Comparison of ENCODE assay signal across 25 cellular contexts in genomic region chr1:163165119-163165518, GRCh38.
"Had no signal": no experiment of that assay in that cellular context is flagged by ENCODE, and none has a peak within 500 bp of the region (broad histone marks: within the 10 kb centered on the region; RNA-seq: fewer than 3 reads in every experiment).

No MANE protein-coding gene starts in this region.

- DNase-seq: cortex of kidney; dorsolateral prefrontal cortex; effector CD8-positive, alpha-beta T cell; foreskin melanocyte; head of caudate nucleus; kidney; left cardiac atrium; left ventricle myocardium inferior; lower lobe of right lung; naive B cell; psoas muscle; retina; right lobe of liver; spleen; stimulated activated CD4-positive, alpha-beta T cell treated with anti-CD3 and anti-CD28 coated beads, Interleukin-15, amount 100 ng/mL, for 24 hours; stimulated activated CD4-positive, alpha-beta T cell treated with anti-CD3 and anti-CD28 coated beads, Interleukin-1b, Interleukin-23, amount 100 ng/mL, for 48 hours; stimulated activated CD4-positive, alpha-beta T cell treated with anti-CD3 and anti-CD28 coated beads, Interleukin-4, amount 100 ng/mL, for 24 hours; testis; trophoblast cell; uterus had no signal

- H3K4me1 ChIP-seq: psoas muscle, right lobe of liver had no signal

- H3K36me3 ChIP-seq: lower lobe of right lung, right lobe of liver, spleen, uterus had no signal

- H3K4me2 ChIP-seq: hepatocyte had no signal

- H3K27ac ChIP-seq: dorsolateral prefrontal cortex, hepatocyte, lower lobe of right lung, psoas muscle, right lobe of liver, testis had no signal

- H3K36me3 Mint-ChIP-seq: memory B cell; naive B cell; stimulated activated memory B cell treated with anti-CD40 and anti-IgM and Interleukin-4, amounts not matched to agents 10 μg/mL and 1 μg/mL and 100 μg/mL, for 72 hours had no signal

- H3K4me1 Mint-ChIP-seq: memory B cell; naive B cell; stimulated activated memory B cell treated with anti-CD40 and anti-IgM and Interleukin-4, amounts not matched to agents 10 μg/mL and 1 μg/mL and 100 μg/mL, for 72 hours had no signal

- ATAC-seq: left cardiac atrium; lower lobe of right lung; psoas muscle; stimulated activated memory B cell treated with anti-CD40 and anti-IgM and Interleukin-4, amounts not matched to agents 10 μg/mL and 1 μg/mL and 100 μg/mL, for 72 hours had no signal

- H3K79me2 ChIP-seq: hepatocyte had no signal

- H3K9me3 ChIP-seq: left ventricle myocardium inferior, lower lobe of right lung, psoas muscle, right lobe of liver, spleen, testis, uterus had no signal

- H3K27ac Mint-ChIP-seq: memory B cell; naive B cell; stimulated activated memory B cell treated with anti-CD40 and anti-IgM and Interleukin-4, amounts not matched to agents 10 μg/mL and 1 μg/mL and 100 μg/mL, for 72 hours; stimulated activated naive CD8-positive, alpha-beta T cell treated with anti-CD3 and anti-CD28 coated beads, Interleukin-15, Interleukin-2, amounts not matched to agents 100 ng/mL and 50 ng/mL, for 24 hours had no signal

- H3K4me3 ChIP-seq: dorsolateral prefrontal cortex, hepatocyte, left ventricle myocardium inferior, lower lobe of right lung, psoas muscle, right lobe of liver, spleen, testis, uterus had no signal

- H3K9me3 Mint-ChIP-seq: memory B cell; naive B cell; nephron; stimulated activated memory B cell treated with anti-CD40 and anti-IgM and Interleukin-4, amounts not matched to agents 10 μg/mL and 1 μg/mL and 100 μg/mL, for 72 hours; stimulated activated naive CD8-positive, alpha-beta T cell treated with anti-CD3 and anti-CD28 coated beads, Interleukin-15, Interleukin-2, amounts not matched to agents 100 ng/mL and 50 ng/mL, for 24 hours had no signal

- H2AFZ ChIP-seq: hepatocyte had no signal

- H3K27me3 ChIP-seq: dorsolateral prefrontal cortex, hepatocyte, right lobe of liver, spleen, testis, uterus had no signal

- H3K4me3 Mint-ChIP-seq: memory B cell; naive B cell; nephron; stimulated activated memory B cell treated with anti-CD40 and anti-IgM and Interleukin-4, amounts not matched to agents 10 μg/mL and 1 μg/mL and 100 μg/mL, for 72 hours; stimulated activated naive CD8-positive, alpha-beta T cell treated with anti-CD3 and anti-CD28 coated beads, Interleukin-15, Interleukin-2, amounts not matched to agents 100 ng/mL and 50 ng/mL, for 24 hours had no signal

- H3K27me3 Mint-ChIP-seq: memory B cell; naive B cell; stimulated activated memory B cell treated with anti-CD40 and anti-IgM and Interleukin-4, amounts not matched to agents 10 μg/mL and 1 μg/mL and 100 μg/mL, for 72 hours; stimulated activated naive CD8-positive, alpha-beta T cell treated with anti-CD3 and anti-CD28 coated beads, Interleukin-15, Interleukin-2, amounts not matched to agents 100 ng/mL and 50 ng/mL, for 24 hours had no signal
